8 cellular contexts compared by ENCODE assay signal in genomic region chr19:32404213-32404938, GRCh38. TPM values are rescaled to one million over a fixed set of nuclear protein-coding genes. Genes with fewer than 3 reads are reported as not detected.
A peak's percentile ranks its signal among the peaks of the same experiment; 100 is the strongest.
DNase-seq lines count a peak whose midpoint lies in the region; ATAC-seq lines count a peak whose summit lies in the region.

No MANE protein-coding gene starts in this region.

- peak overlapping the region; percentile 88 for H3K27ac ChIP-seq in temporal lobe (ENCODE audit: low read depth, low read length)

- POLR2A ChIA-PET in activated CD4-positive, alpha-beta T cell treated with anti-CD3 and anti-CD28 coated beads, Interleukin-2, amount 10 ng/mL, durations not matched to agents 7 days and 5 days (lab: Charles Lee): no interaction called here

- ATAC-seq in activated naive CD4-positive, alpha-beta T cell treated with anti-CD3 and anti-CD28 coated beads, Interleukin-2, amount 50 U/mL, for 72 hours: no peak

- H3K27ac Mint-ChIP-seq in activated CD4-positive, alpha-beta T cell treated with anti-CD3 and anti-CD28 coated beads, Interleukin-2, amount 10 ng/mL, durations not matched to agents 7 days and 5 days: peak overlapping the region; percentile 90
- peak overlapping the region; percentile 88 to 93 for H3K27ac Mint-ChIP-seq in activated naive CD4-positive, alpha-beta T cell treated with anti-CD3 and anti-CD28 coated beads, Interleukin-2, amount 50 U/mL, for 72 hours

- H3K27me3 Mint-ChIP-seq in activated CD4-positive, alpha-beta T cell treated with anti-CD3 and anti-CD28 coated beads, Interleukin-2, amount 10 ng/mL, durations not matched to agents 7 days and 5 days: no peaks in the 10 kb centered on the region

- CTCF ChIA-PET in activated CD4-positive, alpha-beta T cell treated with anti-CD3 and anti-CD28 coated beads, Interleukin-2, amount 10 ng/mL, durations not matched to agents 7 days and 5 days (lab: Charles Lee): interaction anchor here (1.2 to 1.4 kb wide), 2 partner anchors 10 to 30 kb away, joined by 3 to 5 read pairs; no protein-coding TSS in a partner anchor

- peaks cover 20% of the 10 kb centered on the region for H3K4me1 Mint-ChIP-seq in activated CD4-positive, alpha-beta T cell treated with anti-CD3 and anti-CD28 coated beads, Interleukin-2, amount 10 ng/mL, durations not matched to agents 7 days and 5 days

- DNase-seq in activated CD4-positive, alpha-beta T cell treated with anti-CD3 and anti-CD28 coated beads, Interleukin-2, amount 10 ng/mL, durations not matched to agents 7 days and 5 days: no peak
- DNase-seq in activated CD4-positive, alpha-beta T cell treated with anti-CD3 and anti-CD28 coated beads for 1 hour: no peak
- DNase-seq in activated naive CD4-positive, alpha-beta T cell treated with anti-CD3 and anti-CD28 coated beads, Interleukin-2, amount 50 U/mL, for 72 hours (ENCODE audit: low spot score in 2 of 2): no peak
- DNase-seq in iris pigment epithelial cell (ENCODE audit: low read depth) (peak; percentile 25), cortex of kidney (lab: John Stamatoyannopoulos, UW) (no peak), H4 (ENCODE audit: low spot score) (no peak), SW480 (ENCODE audit: low spot score) (no peak)

- H3K4me3 Mint-ChIP-seq in activated CD4-positive, alpha-beta T cell treated with anti-CD3 and anti-CD28 coated beads, Interleukin-2, amount 10 ng/mL, durations not matched to agents 7 days and 5 days: peak overlapping the region; percentile 82

- H3K9me3 Mint-ChIP-seq in activated CD4-positive, alpha-beta T cell treated with anti-CD3 and anti-CD28 coated beads, Interleukin-2, amount 10 ng/mL, durations not matched to agents 7 days and 5 days: no peaks in the 10 kb centered on the region
- no peaks in the 10 kb centered on the region for H3K9me3 Mint-ChIP-seq in activated naive CD4-positive, alpha-beta T cell treated with anti-CD3 and anti-CD28 coated beads, Interleukin-2, amount 50 U/mL, for 72 hours

- peaks cover 4% of the 10 kb centered on the region for H3K36me3 Mint-ChIP-seq in activated CD4-positive, alpha-beta T cell treated with anti-CD3 and anti-CD28 coated beads, Interleukin-2, amount 10 ng/mL, durations not matched to agents 7 days and 5 days (ENCODE audit: low read depth)
- peaks cover 0 to 5% of the 10 kb centered on the region in 2 donors for H3K36me3 Mint-ChIP-seq in activated naive CD4-positive, alpha-beta T cell treated with anti-CD3 and anti-CD28 coated beads, Interleukin-2, amount 50 U/mL, for 72 hours

RNA-seq across cellular contexts. Expression of gene DPY19L3, which starts 1.2 kb away (rescaled TPM):
- 10 to 100 TPM; 11.2 to 13.1 TPM for total RNA-seq in activated CD4-positive, alpha-beta T cell treated with anti-CD3 and anti-CD28 coated beads, Interleukin-2, amount 10 ng/mL, durations not matched to agents 7 days and 5 days
- total RNA-seq in activated naive CD4-positive, alpha-beta T cell treated with anti-CD3 and anti-CD28 coated beads, Interleukin-2, amount 50 U/mL, for 72 hours: 10 to 100 TPM; 15.4 to 22.2 TPM
- 31.2 TPM for total RNA-seq in temporal lobe
- total RNA-seq in H4 (2014; rRNA removed; shearing (Covaris generic)): 8.6 and 10.7 TPM in 2 replicates

RNA-seq across cellular contexts. Expression of gene ZNF507, which starts 59.0 kb away (rescaled TPM):
- total RNA-seq in activated CD4-positive, alpha-beta T cell treated with anti-CD3 and anti-CD28 coated beads, Interleukin-2, amount 10 ng/mL, durations not matched to agents 7 days and 5 days: 10 to 100 TPM; 30.4 to 33.3 TPM
- total RNA-seq in activated naive CD4-positive, alpha-beta T cell treated with anti-CD3 and anti-CD28 coated beads, Interleukin-2, amount 50 U/mL, for 72 hours: 10 to 100 TPM; 22.7 to 34.2 TPM
- total RNA-seq in temporal lobe: 26.8 TPM
- 4.1 and 5.1 TPM in 2 replicates for total RNA-seq in H4 (2014; rRNA removed; shearing (Covaris generic))
